ENCODE assay signal across 8 cellular contexts in genomic region chr10:102919237-102919959, GRCh38. TPM values are rescaled to one million over a fixed set of nuclear protein-coding genes. Genes with fewer than 3 reads are reported as not detected.
DNase-seq lines count a peak whose midpoint lies in the region; ATAC-seq, FAIRE-seq and TF ChIP-seq lines count a peak whose summit lies in the region.

No MANE protein-coding gene starts in this region.

- H3K9me1 ChIP-seq in keratinocyte (ENCODE audit: control insufficient read depth, extremely low read depth, insufficient read depth, low read length): no peaks in the 10 kb centered on the region

- no peaks in the 10 kb centered on the region for H4K20me1 ChIP-seq in keratinocyte (ENCODE audit: control insufficient read depth, extremely low read depth, insufficient read depth, low read length)

- peaks cover 0 to 8% of the 10 kb centered on the region in 2 donors for H3K36me3 Mint-ChIP-seq in CD14-positive monocyte
- peaks cover 14% of the 10 kb centered on the region for H3K36me3 Mint-ChIP-seq in stimulated activated effector memory CD8-positive, alpha-beta T cell treated with anti-CD3 and anti-CD28 coated beads, Interleukin-12 subunit alpha, Interleukin-12 subunit beta, amount 100 ng/mL, for 72 hours

- H3K36me3 ChIP-seq in KOPT-K1 (ENCODE audit: insufficient read depth, low read length) (no peaks in the 10 kb centered on the region), keratinocyte (ENCODE audit: control insufficient read depth in 2 of 2, extremely low read depth in 1 of 2, insufficient read depth in 2 of 2, low read length in 2 of 2) (no peaks in the 10 kb centered on the region)

- ATAC-seq in stimulated activated effector memory CD8-positive, alpha-beta T cell treated with anti-CD3 and anti-CD28 coated beads, Interleukin-12 subunit alpha, Interleukin-12 subunit beta, amount 100 ng/mL, for 72 hours: no peak

- H3K4me2 ChIP-seq in keratinocyte (ENCODE audit: control insufficient read depth, extremely low read depth, insufficient read depth, low read depth, low read length): peak overlapping the region; percentile 91

- peak overlapping the region; percentile 90 to 93 for H3K4me3 Mint-ChIP-seq in CD14-positive monocyte
- peak overlapping the region; percentile 95 for H3K4me3 Mint-ChIP-seq in stimulated activated effector memory CD8-positive, alpha-beta T cell treated with anti-CD3 and anti-CD28 coated beads, Interleukin-12 subunit alpha, Interleukin-12 subunit beta, amount 100 ng/mL, for 72 hours

- H3K79me2 ChIP-seq in keratinocyte (ENCODE audit: control insufficient read depth, insufficient read depth, low read length): peaks cover 2% of the 10 kb centered on the region

- no peaks in the 10 kb centered on the region for H3K27me3 ChIP-seq in keratinocyte (ENCODE audit: control insufficient read depth, extremely low read depth, insufficient read depth, low read length)

- DNase-seq in CD14-positive monocyte (ENCODE audit: low spot score): no peak
- DNase-seq in astrocyte of the spinal cord (ENCODE audit: low read depth, low spot score): peak; percentile 11
- DNase-seq in keratinocyte (ENCODE audit: low read depth, low spot score): no peak
- DNase-seq in stimulated activated effector memory CD8-positive, alpha-beta T cell treated with anti-CD3 and anti-CD28 coated beads, Interleukin-12 subunit alpha, Interleukin-12 subunit beta, amount 100 ng/mL, for 72 hours (ENCODE audit: low spot score in 2 of 2): no peak
- DNase-seq in GF-D8 (lab: John Stamatoyannopoulos, UW): no peak
- no peak for DNase-seq in NCI-H1092 treated with DMSO at 0.1 percent for 48 hours (lab: John Stamatoyannopoulos, UW)
- no peak for DNase-seq in NAMALWA (ENCODE audit: low spot score)

- peaks cover 11 to 35% (median 20%) of the 10 kb centered on the region in 3 donors for H3K27me3 Mint-ChIP-seq in CD14-positive monocyte (ENCODE audit: low read depth in 3 of 3)

- H3K27ac ChIP-seq in KOPT-K1 (ENCODE audit: low read depth, low read length, poor library complexity, severe bottlenecking): peak overlapping the region; percentile 63
- no peak overlapping the region for H3K27ac ChIP-seq in keratinocyte (ENCODE audit: control insufficient read depth, insufficient read depth, low read length)

- peaks cover 0 to 2% (median 0%) of the 10 kb centered on the region in 7 donors for H3K9me3 Mint-ChIP-seq in CD14-positive monocyte
- no peaks in the 10 kb centered on the region for H3K9me3 Mint-ChIP-seq in stimulated activated effector memory CD8-positive, alpha-beta T cell treated with anti-CD3 and anti-CD28 coated beads, Interleukin-12 subunit alpha, Interleukin-12 subunit beta, amount 100 ng/mL, for 72 hours

- intact Hi-C loops in CD14-positive monocyte (cut with micrococcal nuclease): loop anchor here (2.0 to 10.0 kb wide), 7 partner anchors 155 to 565 kb away; partner anchors contain the start of genes WBP1L (in 2 of the 2) and RPEL1 (in 1 of the 2)

- H3K4me3 ChIP-seq in astrocyte of the spinal cord (ENCODE audit: low read depth, low read length): peak overlapping the region; percentile 87
- H3K4me3 ChIP-seq in keratinocyte (ENCODE audit: control insufficient read depth in 2 of 3, extremely low read depth in 1 of 3, insufficient read depth in 2 of 3, low read depth in 1 of 3, low read length in 3 of 3): peak overlapping the region; percentile 63 to 82 (median 75)

- peaks cover 12% of the 10 kb centered on the region for H3K4me1 ChIP-seq in keratinocyte (ENCODE audit: control insufficient read depth, extremely low read depth, insufficient read depth, low read length)

- no peaks in the 10 kb centered on the region for H3K9me3 ChIP-seq in KOPT-K1 (ENCODE audit: insufficient read depth, low read length, poor library complexity, severe bottlenecking)
- H3K9me3 ChIP-seq in keratinocyte (ENCODE audit: control insufficient read depth, low read depth, low read length): no peaks in the 10 kb centered on the region

- peak overlapping the region in 1 of 7 donors; percentile 4 for H3K27ac Mint-ChIP-seq in CD14-positive monocyte
- H3K27ac Mint-ChIP-seq in stimulated activated effector memory CD8-positive, alpha-beta T cell treated with anti-CD3 and anti-CD28 coated beads, Interleukin-12 subunit alpha, Interleukin-12 subunit beta, amount 100 ng/mL, for 72 hours: peak overlapping the region; percentile 50

- dilution Hi-C loops in keratinocyte (cut with MboI; ENCODE audit: extremely low pct_ligation_motif_present, low sequenced_read_pairs): no loop called here

- in situ Hi-C loops in astrocyte of the spinal cord (cut with HindIII; ENCODE audit: low sequenced_read_pairs): no loop called here

- peak overlapping the region; percentile 79 for H3K9ac ChIP-seq in keratinocyte (ENCODE audit: control insufficient read depth, extremely low read depth, insufficient read depth, low read length)

- H3K4me1 Mint-ChIP-seq in CD14-positive monocyte: peaks cover 35% of the 10 kb centered on the region
- H3K4me1 Mint-ChIP-seq in stimulated activated effector memory CD8-positive, alpha-beta T cell treated with anti-CD3 and anti-CD28 coated beads, Interleukin-12 subunit alpha, Interleukin-12 subunit beta, amount 100 ng/mL, for 72 hours: peaks cover 52% of the 10 kb centered on the region

- no peak for FAIRE-seq in keratinocyte (lab: Jason Lieb, UNC)

- H2AFZ ChIP-seq in keratinocyte (ENCODE audit: control insufficient read depth, low read length): peak overlapping the region; percentile 98

- TF ChIP-seq CTCF in CD14-positive monocyte (IDR thresholded peaks at IDR 0.05) (no peak), astrocyte of the spinal cord (IDR thresholded peaks at IDR 0.05; ENCODE audit: low read depth, low read length) (no peak), keratinocyte (optimal IDR thresholded peaks at IDR 0.05 in 1 of 3, IDR thresholded peaks at IDR 0.05 in 1 of 3, conservative IDR thresholded peaks at IDR 0.05 in 1 of 3; ENCODE audit: extremely low read depth in 1 of 3, insufficient read depth in 2 of 3, low read length in 3 of 3) (no peak)

RNA-seq across cellular contexts. Expression of gene CNNM2, which starts 1.3 kb away (rescaled TPM):
- polyA plus RNA-seq in CD14-positive monocyte (1 to 10 TPM; 1.6 to 2.2 TPM), keratinocyte (1.4 to 2.6 TPM (median 1.5 TPM) in 3 replicates)
- polyA plus RNA-seq in keratinocyte (2011; ENCODE audit: low read depth): 1.3 TPM
- polyA plus RNA-seq in keratinocyte (2011; cell fraction: cytosol; rRNA removed): 1.5 and 1.7 TPM in 2 replicates
- 5.3 and 5.8 TPM in 2 replicates for polyA plus RNA-seq in keratinocyte (2011; cell fraction: nucleus; rRNA removed)
- polyA plus RNA-seq in keratinocyte (2012; ENCODE audit: low replicate concordance): 2.5 and 2.6 TPM in 2 replicates
- polyA minus RNA-seq in keratinocyte: 1.7 to 5.6 TPM (median 2.4 TPM) in 3 replicates
- 4.2 TPM for polyA minus RNA-seq in keratinocyte (2011; cell fraction: cytosol; rRNA and poly(A)+ RNA removed)
- polyA minus RNA-seq in keratinocyte (2011; cell fraction: nucleus; rRNA and poly(A)+ RNA removed): 3.3 and 5.9 TPM in 2 replicates

RNA-seq across cellular contexts. Expression of gene AS3MT, which starts 50.1 kb away (rescaled TPM):
- under 1 TPM in 1 of 2 donors, not detected in 1; 0.09 TPM for polyA plus RNA-seq in CD14-positive monocyte
- 0.80 to 2.0 TPM (median 0.85 TPM) in 3 replicates for polyA plus RNA-seq in keratinocyte
- polyA plus RNA-seq in keratinocyte (2011; ENCODE audit: low read depth): 1.2 TPM
- polyA plus RNA-seq in keratinocyte (2011; cell fraction: cytosol; rRNA removed): 0.39 and 0.49 TPM in 2 replicates
- 0.38 TPM in 1 of 2 replicates, not detected in the other for polyA plus RNA-seq in keratinocyte (2011; cell fraction: nucleus; rRNA removed)
- 1.5 and 1.9 TPM in 2 replicates for polyA plus RNA-seq in keratinocyte (2012; ENCODE audit: low replicate concordance)
- polyA minus RNA-seq in keratinocyte: 0.64 to 0.98 TPM in 2 of 3 replicates, not detected in the other
- not detected for polyA minus RNA-seq in keratinocyte (2011; cell fraction: cytosol; rRNA and poly(A)+ RNA removed)
- polyA minus RNA-seq in keratinocyte (2011; cell fraction: nucleus; rRNA and poly(A)+ RNA removed): not detected in 2 replicates
